ENCODE assay signal across 1 cellular context in the genomic region with DNA sequence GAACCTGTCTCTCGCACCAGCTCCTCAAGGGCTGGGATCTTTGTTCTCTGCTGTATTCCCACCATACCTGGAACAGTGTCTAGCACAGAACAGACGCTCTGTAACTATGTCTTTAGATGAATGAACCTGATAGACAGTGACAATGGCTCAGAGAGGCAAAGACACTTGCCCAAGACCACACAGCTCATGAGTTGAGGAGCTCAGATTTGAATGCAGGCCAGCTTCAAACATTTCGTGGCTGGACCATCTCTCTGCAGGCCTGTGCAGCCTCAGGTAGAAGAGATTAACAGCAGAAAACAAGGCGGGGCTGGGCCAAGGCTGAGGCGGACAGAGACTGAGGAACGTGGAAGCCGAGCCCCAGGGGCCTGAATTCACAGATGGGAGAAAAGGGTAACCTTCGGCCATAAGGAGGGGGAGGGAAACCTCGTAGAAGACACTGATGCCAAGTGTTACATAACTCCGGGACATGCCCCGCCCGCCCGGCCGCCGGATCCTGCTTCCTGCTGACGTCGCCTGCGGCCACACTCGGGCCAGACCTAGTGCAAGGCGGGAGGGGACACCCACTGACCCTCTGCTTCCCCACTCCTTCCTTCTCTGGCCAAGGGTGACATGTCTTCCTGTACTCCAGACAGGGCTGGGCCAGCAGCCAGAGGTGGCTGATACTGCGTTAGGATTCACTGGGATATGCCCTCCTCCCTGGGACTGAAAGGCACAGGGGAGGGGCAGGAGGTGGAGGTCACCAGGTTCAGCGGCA.
TF ChIP-seq lines count a peak whose summit lies in the region.

No MANE protein-coding gene starts in this region.

TF ChIP-seq in K562, 482 proteins besides CTCF, POLR2A, EP300 and RAD21 (continued from another document):
- TF ChIP-seq ZBTB33 (CRISPR knock-in tag; IDR thresholded peaks at IDR 0.05), result 0 out of 2 replicates have a peak, but pooled peaks have one; percentile 28
- TF ChIP-seq VEZF1 (CRISPR knock-in tag; IDR thresholded peaks at IDR 0.05), result no peak
- 0 out of 2 replicates have a peak, but pooled peaks have one; percentile 33 for TF ChIP-seq ADNP (tag; IDR thresholded peaks at IDR 0.05)
- TF ChIP-seq MYC (IDR thresholded peaks at IDR 0.05; ENCODE audit: low read depth, low read length), result no peak
- TF ChIP-seq MYC (CRISPR knock-in tag; IDR thresholded peaks at IDR 0.05; ENCODE audit: borderline replicate concordance, low read depth), result no peak
- TF ChIP-seq SNIP1 (IDR thresholded peaks at IDR 0.05; ENCODE audit: low read depth), result no peak
- TF ChIP-seq PHF20 (IDR thresholded peaks at IDR 0.05; ENCODE audit: partially characterized antibody), result no peak
- no peak for TF ChIP-seq SMARCE1 (IDR thresholded peaks at IDR 0.05)
- no peak for TF ChIP-seq RFX7 (CRISPR knock-in tag; IDR thresholded peaks at IDR 0.05)
- TF ChIP-seq TGIF2 (CRISPR knock-in tag; IDR thresholded peaks at IDR 0.05), result no peak
- no peak for TF ChIP-seq ZNF280A (IDR thresholded peaks at IDR 0.05; ENCODE audit: low read depth, partially characterized antibody)
- no peak for TF ChIP-seq PHB (CRISPR knock-in tag; IDR thresholded peaks at IDR 0.05)
- no peak for TF ChIP-seq ZNF140 (CRISPR knock-in tag; IDR thresholded peaks at IDR 0.05)
- TF ChIP-seq TARDBP (IDR thresholded peaks at IDR 0.05), result no peak
- no peak for TF ChIP-seq TBL1XR1 (IDR thresholded peaks at IDR 0.05; ENCODE audit: low read length in 2 of 2)
- no peak for TF ChIP-seq NELFE (IDR thresholded peaks at IDR 0.05; ENCODE audit: insufficient read depth, insufficient read length)
- peak; percentile 60; the same call in 1 of the 2 replicates for TF ChIP-seq BCOR (IDR thresholded peaks at IDR 0.05)
- TF ChIP-seq ZNF217 (CRISPR knock-in tag; IDR thresholded peaks at IDR 0.05), result no peak
- no peak for TF ChIP-seq MYBL2 (IDR thresholded peaks at IDR 0.05; ENCODE audit: low read depth)
- TF ChIP-seq MYBL2 (CRISPR knock-in tag; IDR thresholded peaks at IDR 0.05; ENCODE audit: borderline replicate concordance), result no peak
- TF ChIP-seq RBM25 (IDR thresholded peaks at IDR 0.05; ENCODE audit: low read depth, low read length, severe bottlenecking), result peak; percentile 78
- TF ChIP-seq ARNT (IDR thresholded peaks at IDR 0.05), result no peak
- TF ChIP-seq DPF2 (IDR thresholded peaks at IDR 0.05), result no peak
- TF ChIP-seq, protein P1, sequence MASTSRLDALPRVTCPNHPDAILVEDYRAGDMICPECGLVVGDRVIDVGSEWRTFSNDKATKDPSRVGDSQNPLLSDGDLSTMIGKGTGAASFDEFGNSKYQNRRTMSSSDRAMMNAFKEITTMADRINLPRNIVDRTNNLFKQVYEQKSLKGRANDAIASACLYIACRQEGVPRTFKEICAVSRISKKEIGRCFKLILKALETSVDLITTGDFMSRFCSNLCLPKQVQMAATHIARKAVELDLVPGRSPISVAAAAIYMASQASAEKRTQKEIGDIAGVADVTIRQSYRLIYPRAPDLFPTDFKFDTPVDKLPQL (IDR thresholded peaks at IDR 0.05; ENCODE audit: extremely low read depth, insufficient read length), result no peak
- TF ChIP-seq, protein P2, sequence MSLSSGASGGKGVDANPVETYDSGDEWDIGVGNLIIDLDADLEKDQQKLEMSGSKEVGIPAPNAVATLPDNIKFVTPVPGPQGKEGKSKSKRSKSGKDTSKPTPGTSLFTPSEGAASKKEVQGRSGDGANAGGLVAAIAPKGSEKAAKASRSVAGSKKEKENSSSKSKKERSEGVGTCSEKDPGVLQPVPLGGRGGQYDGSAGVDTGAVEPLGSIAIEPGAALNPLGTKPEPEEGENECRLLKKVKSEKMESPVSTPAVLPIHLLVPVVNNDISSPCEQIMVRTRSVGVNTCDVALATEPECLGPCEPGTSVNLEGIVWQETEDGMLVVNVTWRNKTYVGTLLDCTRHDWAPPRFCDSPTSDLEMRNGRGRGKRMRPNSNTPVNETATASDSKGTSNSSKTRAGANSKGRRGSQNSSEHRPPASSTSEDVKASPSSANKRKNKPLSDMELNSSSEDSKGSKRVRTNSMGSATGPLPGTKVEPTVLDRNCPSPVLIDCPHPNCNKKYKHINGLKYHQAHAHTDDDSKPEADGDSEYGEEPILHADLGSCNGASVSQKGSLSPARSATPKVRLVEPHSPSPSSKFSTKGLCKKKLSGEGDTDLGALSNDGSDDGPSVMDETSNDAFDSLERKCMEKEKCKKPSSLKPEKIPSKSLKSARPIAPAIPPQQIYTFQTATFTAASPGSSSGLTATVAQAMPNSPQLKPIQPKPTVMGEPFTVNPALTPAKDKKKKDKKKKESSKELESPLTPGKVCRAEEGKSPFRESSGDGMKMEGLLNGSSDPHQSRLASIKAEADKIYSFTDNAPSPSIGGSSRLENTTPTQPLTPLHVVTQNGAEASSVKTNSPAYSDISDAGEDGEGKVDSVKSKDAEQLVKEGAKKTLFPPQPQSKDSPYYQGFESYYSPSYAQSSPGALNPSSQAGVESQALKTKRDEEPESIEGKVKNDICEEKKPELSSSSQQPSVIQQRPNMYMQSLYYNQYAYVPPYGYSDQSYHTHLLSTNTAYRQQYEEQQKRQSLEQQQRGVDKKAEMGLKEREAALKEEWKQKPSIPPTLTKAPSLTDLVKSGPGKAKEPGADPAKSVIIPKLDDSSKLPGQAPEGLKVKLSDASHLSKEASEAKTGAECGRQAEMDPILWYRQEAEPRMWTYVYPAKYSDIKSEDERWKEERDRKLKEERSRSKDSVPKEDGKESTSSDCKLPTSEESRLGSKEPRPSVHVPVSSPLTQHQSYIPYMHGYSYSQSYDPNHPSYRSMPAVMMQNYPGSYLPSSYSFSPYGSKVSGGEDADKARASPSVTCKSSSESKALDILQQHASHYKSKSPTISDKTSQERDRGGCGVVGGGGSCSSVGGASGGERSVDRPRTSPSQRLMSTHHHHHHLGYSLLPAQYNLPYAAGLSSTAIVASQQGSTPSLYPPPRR (CRISPR knock-in tag; IDR thresholded peaks at IDR 0.05; ENCODE audit: borderline replicate concordance), result no peak
- TF ChIP-seq PHF21A (IDR thresholded peaks at IDR 0.05; ENCODE audit: borderline replicate concordance, low read depth), result no peak
- TF ChIP-seq SMAD4 (CRISPR knock-in tag; conservative IDR thresholded peaks at IDR 0.05), result no peak
